In the genomic region with DNA sequence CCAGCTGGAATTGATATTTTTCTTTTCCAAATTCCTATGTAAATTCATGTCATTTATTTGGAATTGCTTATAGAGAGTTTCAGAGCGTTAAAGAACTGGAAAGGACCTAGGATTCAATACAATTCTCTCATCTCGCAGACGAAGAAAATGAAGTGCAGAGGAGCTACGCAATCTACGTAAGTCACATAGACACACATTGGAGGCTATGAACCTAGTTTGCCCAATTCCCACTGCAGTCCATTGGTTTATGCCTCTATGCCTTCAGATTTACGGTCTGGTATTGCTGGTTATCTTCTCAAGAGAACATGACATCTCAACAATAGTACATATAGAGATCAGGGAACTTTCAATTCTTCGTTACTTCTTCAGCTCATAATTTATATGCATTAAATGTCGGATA, we compare ENCODE assay signal across 1 cellular context.
A peak's percentile ranks its signal among the peaks of the same experiment; 100 is the strongest.
TF ChIP-seq lines count a peak whose summit lies in the region.

No MANE protein-coding gene starts in this region.

TF ChIP-seq in K562, 482 proteins besides CTCF, POLR2A, EP300 and RAD21 (continued from another document):
- TF ChIP-seq HNRNPLL (IDR thresholded peaks at IDR 0.05; ENCODE audit: low read depth, low read length, poor library complexity, severe bottlenecking) (peak; percentile 82), STAT5A (IDR thresholded peaks at IDR 0.05; ENCODE audit: borderline replicate concordance, low read length) (no peak), TCF7L2 (IDR thresholded peaks at IDR 0.05; ENCODE audit: low read depth, low read length) (no peak), HOXB6 (CRISPR knock-in tag; IDR thresholded peaks at IDR 0.05; ENCODE audit: borderline replicate concordance) (0 out of 2 replicates have a peak, but pooled peaks have one; percentile 35)
